In the genomic region with DNA sequence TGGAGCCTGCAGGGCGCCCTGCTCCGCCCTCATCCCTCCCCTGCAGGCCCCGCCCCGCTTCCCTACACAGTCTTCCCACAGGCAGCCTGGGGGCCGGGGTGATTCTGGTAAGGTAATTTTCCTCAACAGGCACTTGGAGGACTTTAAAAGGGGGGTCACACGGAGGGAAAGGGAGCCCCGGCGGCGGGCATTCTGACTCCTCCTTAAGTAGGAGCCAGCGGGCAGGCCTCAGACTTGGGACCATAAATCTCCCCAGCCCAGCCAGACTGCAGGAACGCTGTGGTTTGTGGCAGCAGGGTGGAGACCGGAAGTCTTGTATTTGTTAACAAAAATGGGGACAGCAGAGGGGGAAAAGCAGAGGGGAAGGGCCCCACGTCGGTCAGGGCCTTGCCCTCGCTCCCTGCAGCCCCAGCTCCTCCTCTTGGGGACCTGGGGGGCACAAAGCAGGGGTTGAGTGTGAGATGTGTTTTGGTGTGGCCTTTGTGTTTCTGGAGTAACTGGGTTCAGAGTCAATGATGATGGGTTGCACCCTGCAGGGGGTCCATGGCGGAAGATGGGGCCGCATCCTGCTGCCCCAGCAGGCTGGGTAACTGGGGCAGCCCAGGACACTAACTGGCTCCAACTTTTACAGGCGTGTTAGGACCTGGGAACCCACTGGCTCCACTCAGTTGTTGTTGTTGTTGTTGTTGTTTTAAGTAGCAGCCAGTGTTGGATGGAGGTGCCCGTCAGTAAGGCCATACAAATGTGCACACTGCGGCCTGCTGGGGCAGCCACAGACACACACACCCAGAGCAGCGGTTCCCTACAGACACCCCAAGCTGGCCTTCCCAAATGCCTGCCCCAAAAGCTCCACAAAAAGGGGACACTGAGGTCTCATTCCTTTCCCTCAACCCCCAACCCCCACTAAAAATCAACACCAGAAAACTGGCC, we compare ENCODE assay signal across 8 cellular contexts. TPM values are rescaled to one million over a fixed set of nuclear protein-coding genes. Genes with fewer than 3 reads are reported as not detected.
A peak's percentile ranks its signal among the peaks of the same experiment; 100 is the strongest.
DNase-seq lines count a peak whose midpoint lies in the region; ATAC-seq, FAIRE-seq and TF ChIP-seq lines count a peak whose summit lies in the region.

No MANE protein-coding gene starts in this region.

- H3K27me3 ChIP-seq in right lobe of liver, result no peaks in the 10 kb centered on the region
- H3K27me3 ChIP-seq in tibial artery, result no peaks in the 10 kb centered on the region

- no peak for ATAC-seq in right lobe of liver

- peaks cover 0 to 11% (median 5%) of the 10 kb centered on the region in 4 donors for H3K36me3 ChIP-seq in right lobe of liver
- peaks cover 11 to 34% (median 13%) of the 10 kb centered on the region in 3 donors for H3K36me3 ChIP-seq in tibial artery

- peaks cover 3 to 45% (median 22%) of the 10 kb centered on the region in 4 donors for H3K4me1 ChIP-seq in right lobe of liver
- H3K4me1 ChIP-seq in tibial artery, result peaks cover 0 to 98% (median 85%) of the 10 kb centered on the region in 4 donors

- intact Hi-C loops in right lobe of liver (cut with DNase I), result no loop called here
- intact Hi-C loops in tibial artery (cut with DNase I; ENCODE audit: low total_unique reads), result no loop called here

- H3K27ac ChIP-seq in right lobe of liver (no peak overlapping the region), tibial artery (peak overlapping the region; percentile 73 to 88)

- TF ChIP-seq POLR2A in right lobe of liver (IDR thresholded peaks at IDR 0.05), result no peak

- no peak for FAIRE-seq in frontal cortex (lab: Jason Lieb, UNC)

- TF ChIP-seq CTCF in right lobe of liver (IDR thresholded peaks at IDR 0.05) (no peak), tibial artery (IDR thresholded peaks at IDR 0.05) (no peak)

- H3K4me3 ChIP-seq in right lobe of liver (no peak overlapping the region), tibial artery (peak overlapping the region; percentile 37 to 44)

- WGBS in right lobe of liver (ENCODE audit: insufficient coverage, low coverage, low lambda C conversion rate, missing lambda C conversion rate), result 47% methylated on average over 17 of the region's 21 CpGs

- peak; percentile 57 for DNase-seq in GF-D8 (lab: John Stamatoyannopoulos, UW)
- DNase-seq in NOMO-1 treated with DMSO at 0.1 percent for 48 hours (lab: John Stamatoyannopoulos, UW; ENCODE audit: unreplicated experiment), result peak; percentile 89
- peak; percentile 39 for DNase-seq in central memory CD4-positive, alpha-beta T cell
- DNase-seq in right lobe of liver, result peak in 2 of 3 donors; percentile 44 to 50
- peak; percentile 80 to 89 for DNase-seq in tibial artery
- DNase-seq in frontal cortex (ENCODE audit: low spot score in 2 of 2), result no peak
- no peak for DNase-seq in effector CD8-positive, alpha-beta T cell (lab: John Stamatoyannopoulos, UW)
- no peak for DNase-seq in DMS79 treated with DMSO at 0.1 percent for 48 hours (lab: John Stamatoyannopoulos, UW)

- H3K9me3 ChIP-seq in right lobe of liver, result no peaks in the 10 kb centered on the region
- no peaks in the 10 kb centered on the region for H3K9me3 ChIP-seq in tibial artery

RNA-seq across cellular contexts. Expression of a gene that starts 27.7 kb away (rescaled TPM):
- total RNA-seq in right lobe of liver (10 to 100 TPM in 4 of 6 experiments, 1 to 10 TPM in 2; 8.2 to 13.5 (median 11.0) TPM), frontal cortex (14.7 TPM)

Comparison
In these comparisons a context has a peak if more than half of its experiments do, and no peak if none do; other contexts are left out.
1. DNase-seq: peak in GF-D8 (single experiment), NOMO-1 treated with DMSO at 0.1 percent for 48 hours (single experiment), central memory CD4-positive, alpha-beta T cell (single experiment), right lobe of liver (2 of 3) and tibial artery (2 of 2); none in frontal cortex (0 of 2), effector CD8-positive, alpha-beta T cell (single experiment) and DMS79 treated with DMSO at 0.1 percent for 48 hours (single experiment).
2. H3K27ac ChIP-seq: peak in tibial artery (2 of 2); none in right lobe of liver (0 of 3).
3. H3K4me3 ChIP-seq: peak in tibial artery (2 of 2); none in right lobe of liver (0 of 3).